12 cellular contexts compared by ENCODE assay signal in the genomic region with DNA sequence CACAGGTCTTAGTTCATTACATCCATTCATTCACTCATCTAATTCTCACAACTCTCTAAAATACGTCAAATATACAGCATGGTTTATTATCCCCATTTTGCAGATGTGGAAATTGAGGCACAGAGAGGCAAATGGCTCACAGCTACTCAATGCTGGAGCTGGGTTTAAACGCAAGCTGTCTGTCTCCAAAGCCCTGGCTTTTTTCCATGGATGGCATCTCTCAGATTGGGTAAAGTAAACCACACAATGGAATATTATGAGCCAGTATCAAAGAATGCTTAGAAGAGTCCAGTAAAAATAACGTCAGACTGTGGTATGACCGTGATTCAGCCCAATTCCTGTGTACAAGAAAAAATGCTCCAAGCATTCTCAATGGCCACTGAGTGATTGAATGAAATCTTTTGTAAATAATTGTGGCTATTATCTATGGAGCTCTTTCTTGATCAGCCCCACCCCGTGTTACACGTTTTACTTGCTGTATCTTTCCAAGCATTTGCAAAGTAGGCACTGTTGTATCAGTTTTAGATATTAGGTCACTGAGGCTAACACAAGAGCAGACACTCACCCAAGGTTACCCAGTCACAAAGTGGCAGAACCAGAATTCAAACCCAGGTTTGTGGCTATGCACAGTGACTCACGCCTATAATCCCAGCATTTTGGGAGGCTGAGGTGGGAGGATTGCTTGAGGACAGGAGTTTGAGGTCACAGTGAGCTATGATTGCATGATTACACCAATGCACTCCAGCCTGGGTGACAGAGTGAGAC. TPM values are rescaled to one million over a fixed set of nuclear protein-coding genes. Genes with fewer than 3 reads are reported as not detected.
DNase-seq lines count a peak whose midpoint lies in the region; ATAC-seq lines count a peak whose summit lies in the region.
"Had no signal": no experiment of that assay in that cellular context is flagged by ENCODE, and none has a peak within 500 bp of the region (broad histone marks: within the 10 kb centered on the region; RNA-seq: fewer than 3 reads in every experiment).

No MANE protein-coding gene starts in this region.

- in situ Hi-C loops in SK-MEL-5 (cut with HindIII; ENCODE audit: low pct_unique_long_range_greater_than_20kb, low sequenced_read_pairs), result no loop called here

- DNase-seq in ELR (ENCODE audit: low read depth), result peak; percentile 98
- DNase-seq in SK-MEL-5 (ENCODE audit: low read depth, low spot score), result peak; percentile 100
- DNase-seq in fibroblast of gingiva (ENCODE audit: low read depth), result peak; percentile 96
- peak; percentile 71 for DNase-seq in pulmonary artery endothelial cell (ENCODE audit: low read depth, low spot score)
- DNase-seq in SKM-1 treated with dmso at 0.1 percent for 144 hours (lab: John Stamatoyannopoulos, UW; ENCODE audit: unreplicated experiment), result no peak
- DNase-seq in DMS 273 (lab: John Stamatoyannopoulos, UW; ENCODE audit: unreplicated experiment), result no peak
- DNase-seq: activated CD4-positive, alpha-beta T cell treated with anti-CD3 and anti-CD28 coated beads for 4 hours; DMS79; MV-4-11; NK-92 treated with Interleukin-12 subunit alpha and Interleukin-12 subunit beta, amount 100 ng/mL, for 24 hours had no signal

- no peak for ATAC-seq in GM19452 (IDR thresholded peaks at IDR 0.05; ENCODE audit: unreplicated experiment)
- no peak for ATAC-seq in GM18870 (IDR thresholded peaks at IDR 0.05; ENCODE audit: unreplicated experiment)

RNA-seq across cellular contexts. Expression of a gene that starts 5.5 kb away (rescaled TPM):
- total RNA-seq in SK-MEL-5 (2014; rRNA removed; shearing (Covaris generic)), result 0.05 TPM in 1 of 2 replicates, not detected in the other
- polyA plus RNA-seq in SK-MEL-5 (2015; cell fraction: cytosol; rRNA removed), result 0.15 TPM in 1 of 2 replicates, not detected in the other
- not detected in 2 replicates for polyA plus RNA-seq in SK-MEL-5 (2015; cell fraction: nucleus; rRNA removed)
- 0.20 and 0.21 TPM in 2 replicates for total RNA-seq in pulmonary artery endothelial cell

RNA-seq across cellular contexts. Expression of a gene that starts 46.3 kb away (rescaled TPM):
- total RNA-seq in SK-MEL-5 (2014; rRNA removed; shearing (Covaris generic)), result 0.32 and 1.0 TPM in 2 replicates
- 3.5 and 3.9 TPM in 2 replicates for polyA plus RNA-seq in SK-MEL-5 (2015; cell fraction: cytosol; rRNA removed)
- 0.33 and 2.3 TPM in 2 replicates for polyA plus RNA-seq in SK-MEL-5 (2015; cell fraction: nucleus; rRNA removed)
- total RNA-seq in pulmonary artery endothelial cell, result 1.5 and 2.2 TPM in 2 replicates

RNA-seq across cellular contexts. Expression of a gene that starts 47.0 kb away (rescaled TPM):
- total RNA-seq in SK-MEL-5 (2014; rRNA removed; shearing (Covaris generic)), result 3.7 TPM in 2 replicates
- 58.7 and 64.5 TPM in 2 replicates for polyA plus RNA-seq in SK-MEL-5 (2015; cell fraction: cytosol; rRNA removed)
- 13.3 and 15.8 TPM in 2 replicates for polyA plus RNA-seq in SK-MEL-5 (2015; cell fraction: nucleus; rRNA removed)
- total RNA-seq in pulmonary artery endothelial cell, result 7.5 and 7.6 TPM in 2 replicates

Comparison
In these comparisons a context has a peak if more than half of its experiments do, and no peak if none do; other contexts are left out.
1. DNase-seq: peak in ELR (single experiment), SK-MEL-5 (single experiment), fibroblast of gingiva (single experiment) and pulmonary artery endothelial cell (single experiment); none in SKM-1 treated with dmso at 0.1 percent for 144 hours (single experiment) and DMS 273 (single experiment).